ENCODE assay signal across 2 cellular contexts in the genomic region with DNA sequence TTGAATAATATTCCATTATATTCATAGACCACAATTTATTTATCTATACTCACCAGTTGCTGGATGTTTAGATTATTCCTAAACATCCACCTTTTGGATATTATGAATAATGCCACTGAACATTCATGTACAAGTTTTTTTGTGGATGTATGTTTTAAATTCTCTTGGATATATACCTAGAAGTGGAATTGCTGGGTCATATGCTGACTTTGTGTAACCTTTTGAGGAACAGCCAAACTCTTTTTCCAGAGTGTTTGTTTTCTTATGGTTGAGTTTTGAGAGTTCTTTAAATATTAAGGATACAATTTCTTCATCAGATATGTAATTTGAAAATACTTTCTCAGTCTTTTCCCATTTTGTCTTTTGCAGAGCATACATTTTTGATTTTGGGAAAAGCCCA.
TF ChIP-seq lines count a peak whose summit lies in the region.

No MANE protein-coding gene starts in this region.

TF ChIP-seq in SK-N-SH, 30 proteins besides CTCF, POLR2A, EP300 and RAD21 (continued from another document):
- no peak for TF ChIP-seq FOSL2 (IDR thresholded peaks at IDR 0.05; ENCODE audit: borderline replicate concordance, low read depth)
- no peak for TF ChIP-seq RXRA (IDR thresholded peaks at IDR 0.05; ENCODE audit: borderline replicate concordance, low read depth)
- TF ChIP-seq NFIC (IDR thresholded peaks at IDR 0.05; ENCODE audit: borderline replicate concordance) = no peak
- TF ChIP-seq GABPA (IDR thresholded peaks at IDR 0.05; ENCODE audit: low read depth) = no peak
- no peak for TF ChIP-seq POLR2AphosphoS5 (IDR thresholded peaks at IDR 0.05; ENCODE audit: low read depth, low read length)
- TF ChIP-seq, protein P1, sequence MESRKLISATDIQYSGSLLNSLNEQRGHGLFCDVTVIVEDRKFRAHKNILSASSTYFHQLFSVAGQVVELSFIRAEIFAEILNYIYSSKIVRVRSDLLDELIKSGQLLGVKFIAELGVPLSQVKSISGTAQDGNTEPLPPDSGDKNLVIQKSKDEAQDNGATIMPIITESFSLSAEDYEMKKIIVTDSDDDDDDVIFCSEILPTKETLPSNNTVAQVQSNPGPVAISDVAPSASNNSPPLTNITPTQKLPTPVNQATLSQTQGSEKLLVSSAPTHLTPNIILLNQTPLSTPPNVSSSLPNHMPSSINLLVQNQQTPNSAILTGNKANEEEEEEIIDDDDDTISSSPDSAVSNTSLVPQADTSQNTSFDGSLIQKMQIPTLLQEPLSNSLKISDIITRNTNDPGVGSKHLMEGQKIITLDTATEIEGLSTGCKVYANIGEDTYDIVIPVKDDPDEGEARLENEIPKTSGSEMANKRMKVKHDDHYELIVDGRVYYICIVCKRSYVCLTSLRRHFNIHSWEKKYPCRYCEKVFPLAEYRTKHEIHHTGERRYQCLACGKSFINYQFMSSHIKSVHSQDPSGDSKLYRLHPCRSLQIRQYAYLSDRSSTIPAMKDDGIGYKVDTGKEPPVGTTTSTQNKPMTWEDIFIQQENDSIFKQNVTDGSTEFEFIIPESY (IDR thresholded peaks at IDR 0.05; ENCODE audit: borderline replicate concordance, low read depth) = no peak
- TF ChIP-seq MEF2A (IDR thresholded peaks at IDR 0.05; ENCODE audit: borderline replicate concordance, low read depth) = no peak
- no peak for TF ChIP-seq TEAD4 (IDR thresholded peaks at IDR 0.05; ENCODE audit: borderline replicate concordance, insufficient read depth)
- TF ChIP-seq YY1 (IDR thresholded peaks at IDR 0.05; ENCODE audit: low read depth) = no peak
- TF ChIP-seq SIN3A (IDR thresholded peaks at IDR 0.05; ENCODE audit: borderline replicate concordance, low read depth, low read length) = no peak
- TF ChIP-seq, protein P2, sequence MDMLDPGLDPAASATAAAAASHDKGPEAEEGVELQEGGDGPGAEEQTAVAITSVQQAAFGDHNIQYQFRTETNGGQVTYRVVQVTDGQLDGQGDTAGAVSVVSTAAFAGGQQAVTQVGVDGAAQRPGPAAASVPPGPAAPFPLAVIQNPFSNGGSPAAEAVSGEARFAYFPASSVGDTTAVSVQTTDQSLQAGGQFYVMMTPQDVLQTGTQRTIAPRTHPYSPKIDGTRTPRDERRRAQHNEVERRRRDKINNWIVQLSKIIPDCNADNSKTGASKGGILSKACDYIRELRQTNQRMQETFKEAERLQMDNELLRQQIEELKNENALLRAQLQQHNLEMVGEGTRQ (IDR thresholded peaks at IDR 0.05; ENCODE audit: borderline replicate concordance, low read depth, low read length) = no peak

TF ChIP-seq in SK-N-SH treated with all-trans-retinoic acid at 6 μM for 48 hours, 23 proteins besides CTCF, POLR2A, EP300 and RAD21 (continued from another document):
- TF ChIP-seq RARB (CRISPR knock-in tag; IDR thresholded peaks at IDR 0.05) (no peak), ZNF565 (CRISPR knock-in tag; conservative IDR thresholded peaks at IDR 0.05; ENCODE audit: low read depth) (no peak), ESRRG (CRISPR knock-in tag; IDR thresholded peaks at IDR 0.05) (no peak), ISL1 (CRISPR knock-in tag; IDR thresholded peaks at IDR 0.05) (no peak), BACH2 (CRISPR knock-in tag; IDR thresholded peaks at IDR 0.05; ENCODE audit: borderline replicate concordance) (no peak), ZNF8 (CRISPR knock-in tag; IDR thresholded peaks at IDR 0.05) (no peak), ZC3H10 (CRISPR knock-in tag; IDR thresholded peaks at IDR 0.05) (no peak), OSR1 (CRISPR knock-in tag; IDR thresholded peaks at IDR 0.05) (no peak), ZFP3 (CRISPR knock-in tag; IDR thresholded peaks at IDR 0.05) (no peak), GLIS3 (CRISPR knock-in tag; IDR thresholded peaks at IDR 0.05) (no peak), SNAI2 (CRISPR knock-in tag; IDR thresholded peaks at IDR 0.05) (no peak), ARNTL (CRISPR knock-in tag; IDR thresholded peaks at IDR 0.05; ENCODE audit: borderline replicate concordance, low read depth) (no peak), ZFP30 (CRISPR knock-in tag; IDR thresholded peaks at IDR 0.05) (no peak), CSDC2 (CRISPR knock-in tag; IDR thresholded peaks at IDR 0.05) (no peak), ZNF70 (CRISPR knock-in tag; IDR thresholded peaks at IDR 0.05) (no peak)
- TF ChIP-seq, protein P3, sequence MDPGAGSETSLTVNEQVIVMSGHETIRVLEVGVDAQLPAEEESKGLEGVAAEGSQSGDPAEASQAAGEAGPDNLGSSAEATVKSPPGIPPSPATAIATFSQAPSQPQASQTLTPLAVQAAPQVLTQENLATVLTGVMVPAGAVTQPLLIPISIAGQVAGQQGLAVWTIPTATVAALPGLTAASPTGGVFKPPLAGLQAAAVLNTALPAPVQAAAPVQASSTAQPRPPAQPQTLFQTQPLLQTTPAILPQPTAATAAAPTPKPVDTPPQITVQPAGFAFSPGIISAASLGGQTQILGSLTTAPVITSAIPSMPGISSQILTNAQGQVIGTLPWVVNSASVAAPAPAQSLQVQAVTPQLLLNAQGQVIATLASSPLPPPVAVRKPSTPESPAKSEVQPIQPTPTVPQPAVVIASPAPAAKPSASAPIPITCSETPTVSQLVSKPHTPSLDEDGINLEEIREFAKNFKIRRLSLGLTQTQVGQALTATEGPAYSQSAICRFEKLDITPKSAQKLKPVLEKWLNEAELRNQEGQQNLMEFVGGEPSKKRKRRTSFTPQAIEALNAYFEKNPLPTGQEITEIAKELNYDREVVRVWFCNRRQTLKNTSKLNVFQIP (CRISPR knock-in tag; IDR thresholded peaks at IDR 0.05; ENCODE audit: borderline replicate concordance, low read depth) = no peak
- TF ChIP-seq, protein P4, sequence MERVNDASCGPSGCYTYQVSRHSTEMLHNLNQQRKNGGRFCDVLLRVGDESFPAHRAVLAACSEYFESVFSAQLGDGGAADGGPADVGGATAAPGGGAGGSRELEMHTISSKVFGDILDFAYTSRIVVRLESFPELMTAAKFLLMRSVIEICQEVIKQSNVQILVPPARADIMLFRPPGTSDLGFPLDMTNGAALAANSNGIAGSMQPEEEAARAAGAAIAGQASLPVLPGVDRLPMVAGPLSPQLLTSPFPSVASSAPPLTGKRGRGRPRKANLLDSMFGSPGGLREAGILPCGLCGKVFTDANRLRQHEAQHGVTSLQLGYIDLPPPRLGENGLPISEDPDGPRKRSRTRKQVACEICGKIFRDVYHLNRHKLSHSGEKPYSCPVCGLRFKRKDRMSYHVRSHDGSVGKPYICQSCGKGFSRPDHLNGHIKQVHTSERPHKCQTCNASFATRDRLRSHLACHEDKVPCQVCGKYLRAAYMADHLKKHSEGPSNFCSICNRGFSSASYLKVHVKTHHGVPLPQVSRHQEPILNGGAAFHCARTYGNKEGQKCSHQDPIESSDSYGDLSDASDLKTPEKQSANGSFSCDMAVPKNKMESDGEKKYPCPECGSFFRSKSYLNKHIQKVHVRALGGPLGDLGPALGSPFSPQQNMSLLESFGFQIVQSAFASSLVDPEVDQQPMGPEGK (CRISPR knock-in tag; IDR thresholded peaks at IDR 0.05; ENCODE audit: borderline replicate concordance) = no peak
- TF ChIP-seq, protein P5, sequence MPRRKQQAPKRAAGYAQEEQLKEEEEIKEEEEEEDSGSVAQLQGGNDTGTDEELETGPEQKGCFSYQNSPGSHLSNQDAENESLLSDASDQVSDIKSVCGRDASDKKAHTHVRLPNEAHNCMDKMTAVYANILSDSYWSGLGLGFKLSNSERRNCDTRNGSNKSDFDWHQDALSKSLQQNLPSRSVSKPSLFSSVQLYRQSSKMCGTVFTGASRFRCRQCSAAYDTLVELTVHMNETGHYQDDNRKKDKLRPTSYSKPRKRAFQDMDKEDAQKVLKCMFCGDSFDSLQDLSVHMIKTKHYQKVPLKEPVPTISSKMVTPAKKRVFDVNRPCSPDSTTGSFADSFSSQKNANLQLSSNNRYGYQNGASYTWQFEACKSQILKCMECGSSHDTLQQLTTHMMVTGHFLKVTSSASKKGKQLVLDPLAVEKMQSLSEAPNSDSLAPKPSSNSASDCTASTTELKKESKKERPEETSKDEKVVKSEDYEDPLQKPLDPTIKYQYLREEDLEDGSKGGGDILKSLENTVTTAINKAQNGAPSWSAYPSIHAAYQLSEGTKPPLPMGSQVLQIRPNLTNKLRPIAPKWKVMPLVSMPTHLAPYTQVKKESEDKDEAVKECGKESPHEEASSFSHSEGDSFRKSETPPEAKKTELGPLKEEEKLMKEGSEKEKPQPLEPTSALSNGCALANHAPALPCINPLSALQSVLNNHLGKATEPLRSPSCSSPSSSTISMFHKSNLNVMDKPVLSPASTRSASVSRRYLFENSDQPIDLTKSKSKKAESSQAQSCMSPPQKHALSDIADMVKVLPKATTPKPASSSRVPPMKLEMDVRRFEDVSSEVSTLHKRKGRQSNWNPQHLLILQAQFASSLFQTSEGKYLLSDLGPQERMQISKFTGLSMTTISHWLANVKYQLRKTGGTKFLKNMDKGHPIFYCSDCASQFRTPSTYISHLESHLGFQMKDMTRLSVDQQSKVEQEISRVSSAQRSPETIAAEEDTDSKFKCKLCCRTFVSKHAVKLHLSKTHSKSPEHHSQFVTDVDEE (CRISPR knock-in tag; IDR thresholded peaks at IDR 0.05) = no peak
